In the genomic region with DNA sequence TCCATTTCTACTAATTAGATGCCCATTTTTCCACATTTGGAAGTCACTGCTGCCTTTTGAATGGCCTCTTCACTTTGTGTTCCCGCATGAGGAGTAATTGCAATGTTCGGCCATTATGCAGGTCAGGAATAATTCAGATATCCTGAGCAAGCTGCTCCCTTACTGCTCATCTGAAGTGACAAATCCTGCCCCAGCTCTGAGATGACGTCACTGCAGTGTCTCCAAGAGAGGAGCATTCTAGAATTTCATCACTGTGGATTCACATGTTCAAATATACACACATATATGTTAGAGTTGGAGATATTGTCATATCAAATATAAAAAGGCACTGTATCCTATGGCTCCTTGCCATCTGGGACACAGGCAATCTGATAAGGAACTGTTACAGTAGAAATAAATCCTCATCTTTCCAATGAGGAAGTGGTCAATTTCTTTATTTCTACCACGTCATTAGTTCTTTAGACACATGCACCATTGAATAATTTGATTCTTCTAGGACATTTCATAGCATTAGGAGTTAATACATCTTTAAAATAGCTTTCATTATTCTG, we compare ENCODE assay signal across 23 cellular contexts.
"Had no signal": no experiment of that assay in that cellular context is flagged by ENCODE, and none has a peak within 500 bp of the region (broad histone marks: within the 10 kb centered on the region; RNA-seq: fewer than 3 reads in every experiment).

No MANE protein-coding gene starts in this region.

- ATAC-seq: left lobe of liver; naive thymus-derived CD4-positive, alpha-beta T cell; right cardiac atrium; stimulated activated naive CD8-positive, alpha-beta T cell treated with anti-CD3 and anti-CD28 coated beads, Interleukin-15, amount 100 ng/mL, for 72 hours had no signal

- H3K4me1 ChIP-seq: esophagus muscularis mucosa, neural progenitor cell, parathyroid adenoma, prostate gland, suprapubic skin, vagina had no signal

- H3K4me3 ChIP-seq: coronary artery, esophagus muscularis mucosa, lung, neural progenitor cell, prostate gland, skin epidermis, suprapubic skin, vagina had no signal

- H3K36me3 ChIP-seq: esophagus muscularis mucosa, neural progenitor cell, prostate gland, suprapubic skin, vagina had no signal

- DNase-seq: dermis blood vessel endothelial cell; effector memory CD4-positive, alpha-beta T cell; foreskin melanocyte; glutamatergic neuron; naive thymus-derived CD4-positive, alpha-beta T cell; right cardiac atrium; stimulated activated CD4-positive, alpha-beta T cell treated with anti-CD3 and anti-CD28 coated beads, Interleukin-12 subunit alpha, Interleukin-12 subunit beta, amount 100 ng/mL, for 4 hours; stimulated activated CD4-positive, alpha-beta T cell treated with anti-CD3 and anti-CD28 coated beads, Interleukin-1b, Interleukin-23, amount 100 ng/mL, for 48 hours; stimulated activated CD4-positive, alpha-beta T cell treated with anti-CD3 and anti-CD28 coated beads, Interleukin-4, amount 100 ng/mL, for 1 hour; stimulated activated CD8-positive, alpha-beta memory T cell treated with anti-CD3 and anti-CD28 coated beads, Interleukin-4, amount 100 ng/mL, for 48 hours; stimulated activated naive CD4-positive, alpha-beta T cell; stimulated activated naive CD8-positive, alpha-beta T cell treated with anti-CD3 and anti-CD28 coated beads, Interleukin-15, amount 100 ng/mL, for 72 hours; trophoblast cell had no signal

- H3K9me3 ChIP-seq: esophagus muscularis mucosa, prostate gland, suprapubic skin, vagina had no signal

- H3K27me3 ChIP-seq: esophagus muscularis mucosa, neural progenitor cell, suprapubic skin, vagina had no signal

- H3K9ac ChIP-seq: neural progenitor cell, parathyroid adenoma had no signal

- H3K27ac ChIP-seq: coronary artery, esophagus muscularis mucosa, neural progenitor cell, parathyroid adenoma, prostate gland, skin epidermis, suprapubic skin, vagina had no signal
